ENCODE assay signal across 8 cellular contexts in the genomic region with DNA sequence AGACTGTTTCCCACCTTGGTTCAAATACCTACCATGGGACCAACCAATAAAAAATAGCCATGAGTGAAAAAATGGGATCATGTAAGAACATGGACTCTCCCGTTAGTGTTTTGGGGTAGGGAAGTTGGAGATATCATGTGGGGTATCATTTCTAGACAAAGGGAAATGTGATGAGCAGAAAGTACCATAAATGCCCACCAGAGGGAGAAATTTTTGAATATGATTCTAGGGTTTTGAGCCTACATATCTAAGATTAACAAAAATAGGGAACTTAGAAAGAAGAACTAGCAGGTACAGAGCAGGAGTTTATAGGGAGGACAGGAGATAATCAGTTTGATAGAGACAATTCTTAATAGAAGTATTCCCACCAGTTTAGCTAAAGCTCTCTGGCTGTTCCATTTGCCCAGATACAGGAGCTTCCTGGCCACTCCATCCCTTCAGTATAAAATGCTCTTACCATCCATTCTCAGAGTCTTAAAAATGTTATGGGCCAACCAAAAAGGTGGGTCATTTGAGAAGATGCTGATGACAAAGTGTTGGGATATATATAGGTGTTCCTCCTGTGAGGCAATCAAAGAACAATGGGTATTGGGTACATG. TPM values are rescaled to one million over a fixed set of nuclear protein-coding genes. Genes with fewer than 3 reads are reported as not detected.
DNase-seq lines count a peak whose midpoint lies in the region; ATAC-seq, FAIRE-seq and TF ChIP-seq lines count a peak whose summit lies in the region.

No MANE protein-coding gene starts in this region.

- BruUV-seq in HepG2 (replicated peaks; lab: Mats Ljungman, UMichigan), result no TSS peak

- H3K36me3 ChIP-seq in DND-41 (ENCODE audit: insufficient read depth, low read length) (no peaks in the 10 kb centered on the region), HepG2 (replicated peaks in 1 of 2; ENCODE audit: control insufficient read depth in 1 of 2, insufficient read depth in 2 of 2, low read length in 2 of 2) (no peaks in the 10 kb centered on the region)

- 4% methylated on average over 1 of the region's 1 CpG for WGBS in HepG2 (ENCODE audit: low lambda C conversion rate)

- no peak for TF ChIP-seq EP300 in HepG2 (IDR thresholded peaks at IDR 0.05; ENCODE audit: low read depth in 2 of 2, low read length in 2 of 2)
- no peak for TF ChIP-seq EP300 in HepG2 (CRISPR knock-in tag; IDR thresholded peaks at IDR 0.05; ENCODE audit: borderline replicate concordance)

- peaks cover 17% of the 10 kb centered on the region for H3K4me1 ChIP-seq in DND-41 (ENCODE audit: insufficient read depth, low read length)
- peaks cover 71% of the 10 kb centered on the region for H3K4me1 ChIP-seq in HepG2 (ENCODE audit: insufficient read depth, low read length)

- DNase-seq in DND-41, result no peak
- peak; percentile 35 for DNase-seq in LHCN-M2 (ENCODE audit: low read depth)
- peak; percentile 28 for DNase-seq in HepG2 (ENCODE audit: low spot score)
- DNase-seq in activated effector memory CD4-positive, alpha-beta T cell treated with anti-CD3 and anti-CD28 coated beads, Interleukin-2, amount 50 U/mL, for 16 hours, result no peak
- no peak for DNase-seq in HTR-8/SVneo (ENCODE audit: insufficient read length, low spot score)
- DNase-seq in GM19238 (ENCODE audit: insufficient read length, low spot score), result no peak

- no peak overlapping the region for H3K4me3 ChIP-seq in DND-41 (ENCODE audit: low read depth in 1 of 2, low read length in 2 of 2)
- no peak overlapping the region for H3K4me3 ChIP-seq in WI38 (ENCODE audit: low read depth, low read length)
- no peak overlapping the region for H3K4me3 ChIP-seq in HepG2 (replicated peaks in 1 of 3; ENCODE audit: insufficient read depth in 1 of 3, low read depth in 2 of 3, low read length in 3 of 3)

- H3K4me2 ChIP-seq in DND-41 (ENCODE audit: insufficient read depth, low read length) (no peak overlapping the region), HepG2 (ENCODE audit: low read depth, low read length) (no peak overlapping the region)

- no peaks in the 10 kb centered on the region for H3K27me3 ChIP-seq in DND-41 (ENCODE audit: insufficient read depth, low read length, poor library complexity)
- no peaks in the 10 kb centered on the region for H3K27me3 ChIP-seq in HepG2 (ENCODE audit: control insufficient read depth in 1 of 2, insufficient read depth in 2 of 2, low read length in 2 of 2)

- TF ChIP-seq RAD21 in HepG2 (CRISPR knock-in tag; IDR thresholded peaks at IDR 0.05), result no peak

- FAIRE-seq in HepG2 (lab: Jason Lieb, UNC), result no peak
- no peak for FAIRE-seq in HTR-8/SVneo (lab: Jason Lieb, UNC)

- in situ Hi-C loops in HepG2 (cut with HindIII; ENCODE audit: extremely low pct_ligation_motif_present, low pct_unique_long_range_greater_than_20kb), result loop anchor here (10.0 kb wide), 1 partner anchor 398 kb away; no protein-coding TSS in a partner anchor

- intact Hi-C loops in HepG2 (cut with micrococcal nuclease; ENCODE audit: unreplicated experiment), result loop anchor here (10.0 kb wide), 1 partner anchor 562 kb away; a partner anchor contains a TSS

- H3K9me3 ChIP-seq in DND-41 (ENCODE audit: insufficient read depth, low read length, severe bottlenecking) (no peaks in the 10 kb centered on the region), HepG2 (ENCODE audit: low read length) (no peaks in the 10 kb centered on the region)

- no peak overlapping the region for H3K27ac ChIP-seq in DND-41 (ENCODE audit: low read length)
- H3K27ac ChIP-seq in HepG2 (ENCODE audit: extremely low read length, insufficient read depth, low read length), result no peak overlapping the region

- ATAC-seq in DND-41 (ENCODE audit: insufficient read depth, low read depth), result no peak
- no peak for ATAC-seq in HepG2
- no peak for ATAC-seq in GM21529 (IDR thresholded peaks at IDR 0.05; ENCODE audit: unreplicated experiment)

- TF ChIP-seq CTCF in DND-41 (IDR thresholded peaks at IDR 0.05; ENCODE audit: borderline replicate concordance, extremely low read depth, low read length, poor library complexity, severe bottlenecking), result peak; percentile 73
- TF ChIP-seq CTCF in WI38 (IDR thresholded peaks at IDR 0.05; ENCODE audit: low read depth, low read length), result peak; percentile 38; the same call in 1 of the 2 replicates
- peak; percentile 23; the same call in 1 of the 2 replicates for TF ChIP-seq CTCF in HepG2 (CRISPR knock-in tag; IDR thresholded peaks at IDR 0.05)

- no peak overlapping the region for H3K9ac ChIP-seq in DND-41 (ENCODE audit: low read depth, low read length)
- no peak overlapping the region for H3K9ac ChIP-seq in HepG2 (ENCODE audit: insufficient read depth, low read depth, low read length)

- H3K79me2 ChIP-seq in DND-41 (ENCODE audit: insufficient read depth, low read length), result peaks cover 19% of the 10 kb centered on the region
- H3K79me2 ChIP-seq in HepG2 (ENCODE audit: insufficient read depth, low read length), result peaks cover 10% of the 10 kb centered on the region

- TF ChIP-seq POLR2A in HepG2 (IDR thresholded peaks at IDR 0.05; ENCODE audit: insufficient read depth in 1 of 2, low read depth in 2 of 2, low read length in 2 of 2), result no peak

- CTCF ChIA-PET in HepG2 (lab: Yijun Ruan, JAX; ENCODE audit: low intra/inter-chr PET ratio, low total read pairs), result no interaction called here

- H4K20me1 ChIP-seq in DND-41 (ENCODE audit: insufficient read depth, low read length) (peaks cover 6% of the 10 kb centered on the region; the same call in 1 of the 2 replicates), HepG2 (ENCODE audit: insufficient read depth, low read length) (0 out of 2 replicates have a peak, but pooled peaks cover 3% of the 10 kb centered on the region)

- POLR2A ChIA-PET in HepG2 (lab: Yijun Ruan, JAX), result no interaction called here

- H2AFZ ChIP-seq in DND-41 (ENCODE audit: low read depth, low read length) (no peak overlapping the region), HepG2 (ENCODE audit: low read length) (no peak overlapping the region)

TF ChIP-seq in HepG2, 621 proteins besides CTCF, POLR2A, EP300 and RAD21:
- TF ChIP-seq SMC3 (IDR thresholded peaks at IDR 0.05; ENCODE audit: low read length) (peak; percentile 9; the same call in 1 of the 2 replicates), NCOA1 (CRISPR knock-in tag; IDR thresholded peaks at IDR 0.05) (0 out of 2 replicates have a peak, but pooled peaks have one; percentile 29)
- TF ChIP-seq, protein P1, sequence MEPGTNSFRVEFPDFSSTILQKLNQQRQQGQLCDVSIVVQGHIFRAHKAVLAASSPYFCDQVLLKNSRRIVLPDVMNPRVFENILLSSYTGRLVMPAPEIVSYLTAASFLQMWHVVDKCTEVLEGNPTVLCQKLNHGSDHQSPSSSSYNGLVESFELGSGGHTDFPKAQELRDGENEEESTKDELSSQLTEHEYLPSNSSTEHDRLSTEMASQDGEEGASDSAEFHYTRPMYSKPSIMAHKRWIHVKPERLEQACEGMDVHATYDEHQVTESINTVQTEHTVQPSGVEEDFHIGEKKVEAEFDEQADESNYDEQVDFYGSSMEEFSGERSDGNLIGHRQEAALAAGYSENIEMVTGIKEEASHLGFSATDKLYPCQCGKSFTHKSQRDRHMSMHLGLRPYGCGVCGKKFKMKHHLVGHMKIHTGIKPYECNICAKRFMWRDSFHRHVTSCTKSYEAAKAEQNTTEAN (CRISPR knock-in tag; conservative IDR thresholded peaks at IDR 0.05), result no peak
TF ChIP-seq in HepG2: peak in this region for 2.

RNA-seq across cellular contexts. Expression of a gene that starts 3.6 kb away (rescaled TPM):
- total RNA-seq in LHCN-M2 (2014; rRNA removed), result 41.7 TPM in 2 replicates
- 10.6 TPM for polyA plus RNA-seq in LHCN-M2 (2012)
- 35.2 and 37.2 TPM in 2 replicates for total RNA-seq in HepG2 (2016; rRNA removed; fragmentation: Illumina TruSeq; extraction: Trizol)
- total RNA-seq in HepG2 (2016; cell fraction: cytosol; rRNA removed; fragmentation: Illumina TruSeq; extraction: Trizol; ENCODE audit: low read depth), result 2.2 and 2.9 TPM in 2 replicates
- 33.7 and 40.6 TPM in 2 replicates for total RNA-seq in HepG2 (2016; cell fraction: insoluble cytoplasmic fraction; rRNA removed; fragmentation: Illumina TruSeq; extraction: Trizol)
- 9.5 and 13.0 TPM in 2 replicates for total RNA-seq in HepG2 (2016; cell fraction: membrane; rRNA removed; fragmentation: Illumina TruSeq; extraction: Trizol)
- total RNA-seq in HepG2 (2016; cell fraction: nucleus; rRNA removed; fragmentation: Illumina TruSeq; extraction: Trizol), result 28.1 and 28.5 TPM in 2 replicates
- polyA plus RNA-seq in HepG2 (2011; rRNA removed), result 26.2 and 34.2 TPM in 2 replicates
- 21.0 TPM in 2 replicates for polyA plus RNA-seq in HepG2 (2011; cell fraction: cytosol; rRNA removed)
- 32.7 and 34.4 TPM in 2 replicates for polyA plus RNA-seq in HepG2 (2011; cell fraction: nucleus; rRNA removed)
- 21.5 and 27.2 TPM in 2 replicates for polyA plus RNA-seq in HepG2 (2012)
- polyA plus RNA-seq in HepG2 (2016; cell fraction: cytosol; fragmentation: Illumina TruSeq; extraction: Trizol; ENCODE audit: low read depth), result 2.3 and 2.6 TPM in 2 replicates
- polyA plus RNA-seq in HepG2 (2016; cell fraction: insoluble cytoplasmic fraction; fragmentation: Illumina TruSeq; extraction: Trizol; ENCODE audit: low read depth), result 40.6 and 42.2 TPM in 2 replicates
- polyA plus RNA-seq in HepG2 (2016; cell fraction: membrane; fragmentation: Illumina TruSeq; extraction: Trizol; ENCODE audit: low read depth), result 8.5 and 8.8 TPM in 2 replicates
- 41.9 and 42.4 TPM in 2 replicates for polyA plus RNA-seq in HepG2 (2016; cell fraction: nucleus; fragmentation: Illumina TruSeq; extraction: Trizol; ENCODE audit: insufficient read depth, low read depth)
- 10.4 and 32.9 TPM in 2 replicates for polyA minus RNA-seq in HepG2 (2011; rRNA and poly(A)+ RNA removed; ENCODE audit: low replicate concordance)
- polyA minus RNA-seq in HepG2 (2011; cell fraction: cytosol; rRNA and poly(A)+ RNA removed), result 21.0 and 21.9 TPM in 2 replicates
- polyA minus RNA-seq in HepG2 (2011; cell fraction: nucleus; rRNA and poly(A)+ RNA removed), result 29.4 and 30.2 TPM in 2 replicates

Comparison
In these comparisons a context has a peak if more than half of its experiments do, and no peak if none do; other contexts are left out.
1. DNase-seq: peak in LHCN-M2 (single experiment) and HepG2 (single experiment); none in DND-41 (single experiment), activated effector memory CD4-positive, alpha-beta T cell treated with anti-CD3 and anti-CD28 coated beads, Interleukin-2, amount 50 U/mL, for 16 hours (single experiment), HTR-8/SVneo (single experiment) and GM19238 (single experiment).
2. CTCF ChIP-seq: peak in every context shown above with its lines; median percentile 73 in DND-41; 38 in WI38; 23 in HepG2.